Comparison of ENCODE assay signal across 27 cellular contexts in genomic region chr16:54946909-54947308, GRCh38. TPM values are rescaled to one million over a fixed set of nuclear protein-coding genes. Genes with fewer than 3 reads are reported as not detected.
"Had no signal": no experiment of that assay in that cellular context is flagged by ENCODE, and none has a peak within 500 bp of the region (broad histone marks: within the 10 kb centered on the region; RNA-seq: fewer than 3 reads in every experiment).

No MANE protein-coding gene starts in this region.

- H3K36me3 Mint-ChIP-seq: activated naive CD8-positive, alpha-beta T cell treated with anti-CD3 and anti-CD28 coated beads, Interleukin-2, amount 10 ng/mL, durations not matched to agents 7 days and 5 days; memory B cell; stimulated activated effector memory CD8-positive, alpha-beta T cell treated with anti-CD3 and anti-CD28 coated beads, Interleukin-12 subunit alpha, Interleukin-12 subunit beta, amount 100 ng/mL, for 72 hours; T-cell had no signal

- H3K4me3 ChIP-seq: cardiac muscle cell, gastroesophageal sphincter, mucosa of descending colon, pancreas, psoas muscle, skin epidermis, tibial nerve had no signal

- H3K27me3 ChIP-seq: cardiac muscle cell had no signal

- ATAC-seq: activated CD4-positive, CD25-positive, alpha-beta regulatory T cell treated with anti-CD3 and anti-CD28 coated beads, Interleukin-2, amount 50 U/mL, for 24 hours; activated T-cell treated with anti-CD3 and anti-CD28 coated beads, Interleukin-2, amount 50 U/mL, for 4 hours; gastroesophageal sphincter; left cardiac atrium; mucosa of descending colon; pancreas; psoas muscle; right cardiac atrium; stimulated activated effector memory CD8-positive, alpha-beta T cell treated with anti-CD3 and anti-CD28 coated beads, Interleukin-12 subunit alpha, Interleukin-12 subunit beta, amount 100 ng/mL, for 72 hours; stimulated activated naive CD8-positive, alpha-beta T cell treated with anti-CD3 and anti-CD28 coated beads, Interleukin-15, amount 100 ng/mL, for 72 hours; T-cell had no signal

- H3K9me3 ChIP-seq: mucosa of descending colon, pancreas, psoas muscle had no signal

- H3K36me3 ChIP-seq: cardiac muscle cell, gastroesophageal sphincter, pancreas, tibial nerve had no signal

- DNase-seq: activated CD8-positive, alpha-beta memory T cell treated with anti-CD3 and anti-CD28 coated beads for 24 hours; activated CD8-positive, alpha-beta memory T cell treated with anti-CD3 and anti-CD28 coated beads, Interleukin-2, amount 50 U/mL, for 48 hours; activated naive CD4-positive, alpha-beta T cell treated with anti-CD3 and anti-CD28 coated beads for 36 hours; activated naive CD8-positive, alpha-beta T cell treated with anti-CD3 and anti-CD28 coated beads, Interleukin-2, amount 10 ng/mL, durations not matched to agents 7 days and 5 days; activated T-cell treated with anti-CD3 and anti-CD28 coated beads, Interleukin-2, amount 50 U/mL, for 4 hours; amniotic stem cell; left cardiac atrium; mucosa of descending colon; nephron progenitor cell; pancreas; psoas muscle; right cardiac atrium; stimulated activated CD4-positive, alpha-beta T cell treated with anti-CD3 and anti-CD28 coated beads, Interleukin-1b, Interleukin-23, amount 100 ng/mL, for 48 hours; stimulated activated naive CD8-positive, alpha-beta T cell treated with anti-CD3 and anti-CD28 coated beads, Interleukin-15, amount 100 ng/mL, for 72 hours; T-cell had no signal

- H3K4me1 Mint-ChIP-seq: activated naive CD8-positive, alpha-beta T cell treated with anti-CD3 and anti-CD28 coated beads, Interleukin-2, amount 10 ng/mL, durations not matched to agents 7 days and 5 days; memory B cell; nephron progenitor cell; stimulated activated effector memory CD8-positive, alpha-beta T cell treated with anti-CD3 and anti-CD28 coated beads, Interleukin-12 subunit alpha, Interleukin-12 subunit beta, amount 100 ng/mL, for 72 hours; stimulated activated naive CD8-positive, alpha-beta T cell treated with anti-CD3 and anti-CD28 coated beads, Interleukin-15, amount 100 ng/mL, for 72 hours; T-cell had no signal

- H3K4me1 ChIP-seq: gastroesophageal sphincter, pancreas, psoas muscle, tibial nerve had no signal

- H3K9me3 Mint-ChIP-seq: activated naive CD4-positive, alpha-beta T cell treated with anti-CD3 and anti-CD28 coated beads for 36 hours; activated naive CD8-positive, alpha-beta T cell treated with anti-CD3 and anti-CD28 coated beads, Interleukin-2, amount 10 ng/mL, durations not matched to agents 7 days and 5 days; activated T-cell treated with anti-CD3 and anti-CD28 coated beads, Interleukin-2, amount 50 U/mL, for 4 hours; nephron progenitor cell; stimulated activated effector memory CD8-positive, alpha-beta T cell treated with anti-CD3 and anti-CD28 coated beads, Interleukin-12 subunit alpha, Interleukin-12 subunit beta, amount 100 ng/mL, for 72 hours; T-cell; T-helper 2 cell treated with Interferon-gamma antibody and Interleukin-4, amounts not matched to agents 5 μg/mL and 100 μg/mL, for 36 hours had no signal

- H3K27ac ChIP-seq: cardiac muscle cell, gastroesophageal sphincter, pancreas, psoas muscle, tibial nerve, VCaP had no signal

- FAIRE-seq: islet of Langerhans, pancreas, urothelium cell line had no signal

- H3K4me3 Mint-ChIP-seq: activated naive CD4-positive, alpha-beta T cell treated with anti-CD3 and anti-CD28 coated beads for 36 hours; activated naive CD8-positive, alpha-beta T cell treated with anti-CD3 and anti-CD28 coated beads, Interleukin-2, amount 10 ng/mL, durations not matched to agents 7 days and 5 days; activated T-cell treated with anti-CD3 and anti-CD28 coated beads, Interleukin-2, amount 50 U/mL, for 4 hours; memory B cell; nephron progenitor cell; stimulated activated effector memory CD8-positive, alpha-beta T cell treated with anti-CD3 and anti-CD28 coated beads, Interleukin-12 subunit alpha, Interleukin-12 subunit beta, amount 100 ng/mL, for 72 hours; stimulated activated naive CD8-positive, alpha-beta T cell treated with anti-CD3 and anti-CD28 coated beads, Interleukin-15, amount 100 ng/mL, for 72 hours; T-cell; T-helper 2 cell treated with Interferon-gamma antibody and Interleukin-4, amounts not matched to agents 5 μg/mL and 100 μg/mL, for 36 hours had no signal

- H3K27ac Mint-ChIP-seq: activated naive CD4-positive, alpha-beta T cell treated with anti-CD3 and anti-CD28 coated beads for 36 hours; activated naive CD8-positive, alpha-beta T cell treated with anti-CD3 and anti-CD28 coated beads, Interleukin-2, amount 10 ng/mL, durations not matched to agents 7 days and 5 days; memory B cell; nephron progenitor cell; stimulated activated effector memory CD8-positive, alpha-beta T cell treated with anti-CD3 and anti-CD28 coated beads, Interleukin-12 subunit alpha, Interleukin-12 subunit beta, amount 100 ng/mL, for 72 hours; stimulated activated naive CD8-positive, alpha-beta T cell treated with anti-CD3 and anti-CD28 coated beads, Interleukin-15, amount 100 ng/mL, for 72 hours; T-cell; T-helper 2 cell treated with Interferon-gamma antibody and Interleukin-4, amounts not matched to agents 5 μg/mL and 100 μg/mL, for 36 hours had no signal

RNA-seq across cellular contexts. Expression of gene IRX5, which starts 16.2 kb away (rescaled TPM):
- total RNA-seq: activated naive CD4-positive, alpha-beta T cell treated with anti-CD3 and anti-CD28 coated beads for 36 hours; activated naive CD8-positive, alpha-beta T cell treated with anti-CD3 and anti-CD28 coated beads, Interleukin-2, amount 10 ng/mL, durations not matched to agents 7 days and 5 days; activated T-cell treated with anti-CD3 and anti-CD28 coated beads, Interleukin-2, amount 50 U/mL, for 4 hours; liver; mucosa of descending colon; T-cell; tibial nerve had no signal
- polyA plus RNA-seq: liver had no signal
